In the genomic region with DNA sequence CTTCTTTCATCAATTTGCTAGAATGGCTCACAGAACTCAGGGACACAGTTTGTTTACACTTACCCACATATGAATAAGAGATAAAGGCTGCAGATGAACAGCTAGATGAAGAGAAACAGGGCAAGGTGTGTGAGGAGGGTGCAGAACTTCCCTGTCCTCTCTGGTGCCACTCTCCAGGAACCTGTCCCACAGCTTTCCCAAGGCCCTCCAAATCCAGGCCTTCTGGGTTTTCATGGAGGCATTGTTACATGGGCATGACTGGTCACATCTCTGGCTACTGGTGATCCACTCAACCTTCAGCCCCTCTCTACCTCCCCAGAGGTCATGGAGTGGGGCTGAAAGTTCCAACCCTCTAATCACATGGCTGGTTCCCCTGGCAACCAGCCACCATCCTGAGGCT, we compare ENCODE assay signal across 15 cellular contexts.
DNase-seq lines count a peak whose midpoint lies in the region; ATAC-seq and TF ChIP-seq lines count a peak whose summit lies in the region.
"Had no signal": no experiment of that assay in that cellular context is flagged by ENCODE, and none has a peak within 500 bp of the region (broad histone marks: within the 10 kb centered on the region; RNA-seq: fewer than 3 reads in every experiment).

No MANE protein-coding gene starts in this region.

- TF ChIP-seq CTCF in Peyer's patch (IDR thresholded peaks at IDR 0.05) (no peak), dorsolateral prefrontal cortex (IDR thresholded peaks at IDR 0.05 in 54 of 56, conservative IDR thresholded peaks at IDR 0.05 in 2 of 56; ENCODE audit: low read depth in 1 of 56, partially characterized antibody in 56 of 56) (no peak), nephron (IDR thresholded peaks at IDR 0.05; ENCODE audit: unreplicated experiment in 3 of 3) (no peak), tibial artery (IDR thresholded peaks at IDR 0.05) (no peak)

- H3K9me3 ChIP-seq in Peyer's patch = no peaks in the 10 kb centered on the region
- H3K9me3 ChIP-seq in tibial artery = no peaks in the 10 kb centered on the region

- H3K4me1 ChIP-seq in Peyer's patch (peaks cover 0 to 40% (median 3%) of the 10 kb centered on the region in 4 donors), tibial artery (peaks cover 0 to 76% (median 64%) of the 10 kb centered on the region in 4 donors)

- no peak for ATAC-seq in HG03439 (IDR thresholded peaks at IDR 0.05; ENCODE audit: unreplicated experiment)
- ATAC-seq: stimulated activated naive B cell treated with anti-CD40 and anti-IgM and Interleukin-4, amounts not matched to agents 10 μg/mL and 1 μg/mL and 100 μg/mL, for 72 hours had no signal

- no peaks in the 10 kb centered on the region for H3K9me3 Mint-ChIP-seq in nephron
- H3K9me3 Mint-ChIP-seq: activated naive CD4-positive, alpha-beta T cell treated with anti-CD3 and anti-CD28 coated beads, Interleukin-2, amount 50 U/mL, for 72 hours; CD4-positive, alpha-beta T cell; stimulated activated naive B cell treated with anti-CD40 and anti-IgM and Interleukin-4, amounts not matched to agents 10 μg/mL and 1 μg/mL and 100 μg/mL, for 72 hours had no signal

- H3K4me3 Mint-ChIP-seq in nephron = peak overlapping the region in 1 of 3 experiments; percentile 44
- H3K4me3 Mint-ChIP-seq: CD4-positive, alpha-beta T cell; stimulated activated naive B cell treated with anti-CD40 and anti-IgM and Interleukin-4, amounts not matched to agents 10 μg/mL and 1 μg/mL and 100 μg/mL, for 72 hours had no signal

- H3K27me3 ChIP-seq in Peyer's patch = no peaks in the 10 kb centered on the region
- H3K27me3 ChIP-seq in dorsolateral prefrontal cortex = no peaks in the 10 kb centered on the region
- no peaks in the 10 kb centered on the region for H3K27me3 ChIP-seq in tibial artery

- H3K36me3 ChIP-seq in Peyer's patch (peaks cover 0 to 20% (median 0%) of the 10 kb centered on the region in 3 donors), tibial artery (peaks cover 21 to 35% (median 21%) of the 10 kb centered on the region in 3 donors)

- H3K27ac Mint-ChIP-seq in nephron = peak overlapping the region; percentile 34 to 94 (median 91)
- H3K27ac Mint-ChIP-seq: activated naive CD4-positive, alpha-beta T cell treated with anti-CD3 and anti-CD28 coated beads, Interleukin-2, amount 50 U/mL, for 72 hours; CD4-positive, alpha-beta T cell; stimulated activated naive B cell treated with anti-CD40 and anti-IgM and Interleukin-4, amounts not matched to agents 10 μg/mL and 1 μg/mL and 100 μg/mL, for 72 hours had no signal

- H3K27ac ChIP-seq in Peyer's patch (peak overlapping the region in 3 of 4 donors; percentile 32 to 81 (median 69)), dorsolateral prefrontal cortex (peak overlapping the region in 38 of 59 donors; percentile 0 to 78 (median 54)), tibial artery (peak overlapping the region; percentile 81 to 89)

- intact Hi-C loops in dorsolateral prefrontal cortex (cut with DNase I) (no loop called here), tibial artery (cut with DNase I; ENCODE audit: low total_unique reads) (no loop called here)

- DNase-seq in Peyer's patch (no peak), dorsolateral prefrontal cortex (no peak), tibial artery (no peak), NCI-H345 (lab: John Stamatoyannopoulos, UW) (no peak), pons (ENCODE audit: low spot score) (no peak)
- DNase-seq: CD4-positive, alpha-beta T cell; KBM-7; NCI-H1436 treated with DMSO at 0.1 percent for 48 hours; NCI-H526; SHP77 treated with DMSO at 0.1 percent for 48 hours; stimulated activated CD4-positive, alpha-beta T cell treated with anti-CD3 and anti-CD28 coated beads, Interleukin-4, amount 100 ng/mL, for 24 hours; stimulated activated naive B cell treated with anti-CD40 and anti-IgM and Interleukin-4, amounts not matched to agents 10 μg/mL and 1 μg/mL and 100 μg/mL, for 72 hours had no signal

- no peak for TF ChIP-seq POLR2A in Peyer's patch (IDR thresholded peaks at IDR 0.05)

- H3K4me3 ChIP-seq in Peyer's patch (no peak overlapping the region), dorsolateral prefrontal cortex (no peak overlapping the region), tibial artery (no peak overlapping the region)

- H3K36me3 Mint-ChIP-seq in nephron (ENCODE audit: low read depth) = peaks cover 5% of the 10 kb centered on the region
- H3K36me3 Mint-ChIP-seq: activated naive CD4-positive, alpha-beta T cell treated with anti-CD3 and anti-CD28 coated beads, Interleukin-2, amount 50 U/mL, for 72 hours; stimulated activated naive B cell treated with anti-CD40 and anti-IgM and Interleukin-4, amounts not matched to agents 10 μg/mL and 1 μg/mL and 100 μg/mL, for 72 hours had no signal

- H3K4me1 Mint-ChIP-seq in nephron = peaks cover 47% of the 10 kb centered on the region
- H3K4me1 Mint-ChIP-seq: stimulated activated naive B cell treated with anti-CD40 and anti-IgM and Interleukin-4, amounts not matched to agents 10 μg/mL and 1 μg/mL and 100 μg/mL, for 72 hours had no signal

- no peaks in the 10 kb centered on the region for H3K27me3 Mint-ChIP-seq in nephron (ENCODE audit: low read depth)
